Comparison of ENCODE assay signal across 8 cellular contexts in the genomic region with DNA sequence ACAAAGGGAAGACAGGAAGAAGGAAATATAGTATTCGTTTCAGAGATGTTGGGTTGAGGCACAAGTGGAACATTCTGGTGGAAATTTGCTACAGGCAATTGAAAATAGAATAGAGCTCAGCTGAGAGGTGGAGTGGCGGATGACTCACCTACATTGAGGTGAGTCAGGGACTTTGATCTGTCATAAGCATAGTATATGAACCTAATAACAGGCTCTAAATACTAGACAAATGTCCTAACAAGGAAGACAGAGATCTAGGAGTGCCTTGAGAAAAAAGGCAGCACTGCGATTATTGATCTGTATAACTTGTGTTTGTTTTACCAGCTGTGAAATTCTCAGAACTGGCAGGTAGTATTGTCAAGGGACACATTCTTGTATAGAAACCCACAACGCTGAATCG. TPM values are rescaled to one million over a fixed set of nuclear protein-coding genes. Genes with fewer than 3 reads are reported as not detected.
DNase-seq lines count a peak whose midpoint lies in the region; ATAC-seq and FAIRE-seq lines count a peak whose summit lies in the region.

No MANE protein-coding gene starts in this region.

- no peaks in the 10 kb centered on the region for H3K27me3 Mint-ChIP-seq in activated naive CD8-positive, alpha-beta T cell treated with anti-CD3 and anti-CD28 coated beads, Interleukin-2, amount 10 ng/mL, durations not matched to agents 7 days and 5 days

- POLR2A ChIA-PET in activated naive CD8-positive, alpha-beta T cell treated with anti-CD3 and anti-CD28 coated beads, Interleukin-2, amount 10 ng/mL, durations not matched to agents 7 days and 5 days (lab: Charles Lee), result interaction anchor here (0.9 to 3.2 kb wide), 5 partner anchors 10 to 491 kb away, joined by 3 to 21 read pairs (median 6); partner anchors contain the start of genes DOCK4 and ZNF277

- FAIRE-seq in islet of Langerhans (lab: Jason Lieb, UNC), result peak; percentile 9

- no peaks in the 10 kb centered on the region for H3K9me3 Mint-ChIP-seq in activated naive CD8-positive, alpha-beta T cell treated with anti-CD3 and anti-CD28 coated beads, Interleukin-2, amount 10 ng/mL, durations not matched to agents 7 days and 5 days

- H3K27ac Mint-ChIP-seq in activated naive CD8-positive, alpha-beta T cell treated with anti-CD3 and anti-CD28 coated beads, Interleukin-2, amount 10 ng/mL, durations not matched to agents 7 days and 5 days, result peak overlapping the region; percentile 95

- H3K4me1 Mint-ChIP-seq in activated naive CD8-positive, alpha-beta T cell treated with anti-CD3 and anti-CD28 coated beads, Interleukin-2, amount 10 ng/mL, durations not matched to agents 7 days and 5 days, result peaks cover 33% of the 10 kb centered on the region

- peak; percentile 29 for DNase-seq in EH (ENCODE audit: low read depth)
- DNase-seq in NCI-H345 treated with DMSO at 0.1 percent for 48 hours (lab: John Stamatoyannopoulos, UW; ENCODE audit: unreplicated experiment), result peak; percentile 17
- DNase-seq in activated naive CD8-positive, alpha-beta T cell treated with anti-CD3 and anti-CD28 coated beads, Interleukin-2, amount 10 ng/mL, durations not matched to agents 7 days and 5 days, result no peak
- DNase-seq in stimulated activated CD4-positive, alpha-beta T cell treated with anti-CD3 and anti-CD28 coated beads, Interleukin-2, amount 100 ng/mL, for 24 hours, result peak; percentile 44 to 60
- DNase-seq in SHP77 (lab: John Stamatoyannopoulos, UW), result no peak
- no peak for DNase-seq in NCI-H1105 (lab: John Stamatoyannopoulos, UW)
- no peak for DNase-seq in cerebellar nuclear complex (lab: John Stamatoyannopoulos, UW)

- no peaks in the 10 kb centered on the region for H3K36me3 Mint-ChIP-seq in activated naive CD8-positive, alpha-beta T cell treated with anti-CD3 and anti-CD28 coated beads, Interleukin-2, amount 10 ng/mL, durations not matched to agents 7 days and 5 days

- no peak for ATAC-seq in activated naive CD8-positive, alpha-beta T cell treated with anti-CD3 and anti-CD28 coated beads, Interleukin-2, amount 10 ng/mL, durations not matched to agents 7 days and 5 days (ENCODE audit: low read depth)

- peak overlapping the region; percentile 93 for H3K4me3 Mint-ChIP-seq in activated naive CD8-positive, alpha-beta T cell treated with anti-CD3 and anti-CD28 coated beads, Interleukin-2, amount 10 ng/mL, durations not matched to agents 7 days and 5 days

RNA-seq across cellular contexts. Expression of gene IFRD1, which starts 0.9 kb away (rescaled TPM):
- 10 to 100 TPM; 38.7 to 39.2 TPM for total RNA-seq in activated naive CD8-positive, alpha-beta T cell treated with anti-CD3 and anti-CD28 coated beads, Interleukin-2, amount 10 ng/mL, durations not matched to agents 7 days and 5 days

RNA-seq across cellular contexts. Expression of gene LSMEM1, which starts 31.4 kb away (rescaled TPM):
- 1 to 10 TPM in 1 of 2 experiments, under 1 TPM in 1; 0.96 to 1.2 TPM for total RNA-seq in activated naive CD8-positive, alpha-beta T cell treated with anti-CD3 and anti-CD28 coated beads, Interleukin-2, amount 10 ng/mL, durations not matched to agents 7 days and 5 days

Comparison
In these comparisons a context has a peak if more than half of its experiments do, and no peak if none do; other contexts are left out.
1. DNase-seq: peak in EH (single experiment), NCI-H345 treated with DMSO at 0.1 percent for 48 hours (single experiment) and stimulated activated CD4-positive, alpha-beta T cell treated with anti-CD3 and anti-CD28 coated beads, Interleukin-2, amount 100 ng/mL, for 24 hours (2 of 2); none in activated naive CD8-positive, alpha-beta T cell treated with anti-CD3 and anti-CD28 coated beads, Interleukin-2, amount 10 ng/mL, durations not matched to agents 7 days and 5 days (single experiment), SHP77 (0 of 2), NCI-H1105 (single experiment) and cerebellar nuclear complex (0 of 2).